Comparison of ENCODE assay signal across 22 cellular contexts in the genomic region with DNA sequence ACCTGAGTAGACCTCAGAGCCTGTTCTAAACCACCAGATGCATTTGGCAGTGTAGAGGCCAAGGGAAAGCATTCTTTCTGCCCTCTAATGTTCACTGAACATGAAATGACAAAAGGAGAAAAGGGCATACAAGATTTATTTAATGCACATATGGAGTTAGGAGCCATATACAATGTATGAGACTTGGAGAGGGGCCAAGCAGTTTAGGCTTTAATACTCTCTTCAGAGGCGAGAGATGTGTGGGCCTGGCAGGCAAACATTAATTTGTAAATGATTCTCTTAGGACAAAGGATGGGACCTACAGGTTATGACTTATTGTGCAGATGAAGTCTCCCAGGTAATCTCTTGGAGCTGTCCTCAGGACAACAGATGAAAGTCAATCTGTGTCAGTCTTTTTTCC.
A peak's percentile ranks its signal among the peaks of the same experiment; 100 is the strongest.
DNase-seq lines count a peak whose midpoint lies in the region; ATAC-seq lines count a peak whose summit lies in the region.
"Had no signal": no experiment of that assay in that cellular context is flagged by ENCODE, and none has a peak within 500 bp of the region (broad histone marks: within the 10 kb centered on the region; RNA-seq: fewer than 3 reads in every experiment).

No MANE protein-coding gene starts in this region.

- POLR2A ChIA-PET in activated CD4-positive, alpha-beta T cell treated with anti-CD3 and anti-CD28 coated beads for 36 hours (lab: Charles Lee): no interaction called here

- DNase-seq in NCI-H82 (lab: John Stamatoyannopoulos, UW): peak; percentile 44
- DNase-seq in NCI-H82 treated with DMSO at 0.1 percent for 48 hours (lab: John Stamatoyannopoulos, UW; ENCODE audit: unreplicated experiment): no peak
- peak; percentile 46 for DNase-seq in NCI-H1105 treated with DMSO at 0.1 percent for 48 hours (lab: John Stamatoyannopoulos, UW)
- DNase-seq in NCI-H446 treated with DMSO at 0.1 percent for 48 hours (lab: John Stamatoyannopoulos, UW): peak; percentile 24
- no peak for DNase-seq in activated naive CD4-positive, alpha-beta T cell (lab: John Stamatoyannopoulos, UW)
- no peak for DNase-seq in activated CD4-positive, alpha-beta T cell treated with anti-CD3 and anti-CD28 coated beads for 36 hours
- DNase-seq in 8988T: no peak
- DNase-seq: Caco-2; CD8-positive, alpha-beta T cell; DMS79 treated with DMSO at 0.1 percent for 48 hours; GF-D8; Karpas-422; NCI-H1694 treated with DMSO at 0.1 percent for 48 hours; NCI-H2227 treated with DMSO at 0.1 percent for 48 hours; NCI-H526; PC-9; SJCRH30; T-helper 2 cell had no signal

- no peak overlapping the region for H3K4me3 Mint-ChIP-seq in activated CD4-positive, alpha-beta T cell treated with anti-CD3 and anti-CD28 coated beads for 36 hours
- H3K4me3 Mint-ChIP-seq: B cell; CD8-positive, alpha-beta T cell had no signal

- H3K27me3 Mint-ChIP-seq in activated CD4-positive, alpha-beta T cell treated with anti-CD3 and anti-CD28 coated beads for 36 hours: no peaks in the 10 kb centered on the region
- H3K27me3 Mint-ChIP-seq: B cell had no signal

- H3K27ac Mint-ChIP-seq in activated CD4-positive, alpha-beta T cell treated with anti-CD3 and anti-CD28 coated beads for 36 hours: no peak overlapping the region
- H3K27ac Mint-ChIP-seq: B cell; CD8-positive, alpha-beta T cell had no signal

- no peaks in the 10 kb centered on the region for H3K4me1 Mint-ChIP-seq in activated CD4-positive, alpha-beta T cell treated with anti-CD3 and anti-CD28 coated beads for 36 hours
- H3K4me1 Mint-ChIP-seq: B cell had no signal

- no peaks in the 10 kb centered on the region for H3K36me3 Mint-ChIP-seq in activated CD4-positive, alpha-beta T cell treated with anti-CD3 and anti-CD28 coated beads for 36 hours (ENCODE audit: low read depth)
- H3K36me3 Mint-ChIP-seq: CD8-positive, alpha-beta T cell had no signal

- intact Hi-C loops in activated CD4-positive, alpha-beta T cell treated with anti-CD3 and anti-CD28 coated beads for 36 hours (cut with DNase I, micrococcal nuclease): no loop called here

- CTCF ChIA-PET in activated CD4-positive, alpha-beta T cell treated with anti-CD3 and anti-CD28 coated beads for 36 hours (lab: Charles Lee): interaction anchor here (0.7 kb wide), 1 partner anchor 9 kb away, joined by 3 read pairs; no protein-coding TSS in a partner anchor

- no peak for ATAC-seq in activated CD4-positive, alpha-beta T cell treated with anti-CD3 and anti-CD28 coated beads for 36 hours
- ATAC-seq: CD8-positive, alpha-beta T cell; HepG2; Right ventricle myocardium inferior; SK-N-SH treated with all-trans-retinoic acid at 6 μM for 48 hours had no signal

- H3K9me3 Mint-ChIP-seq in activated CD4-positive, alpha-beta T cell treated with anti-CD3 and anti-CD28 coated beads for 36 hours (ENCODE audit: low read depth): peaks cover 8% of the 10 kb centered on the region

Comparison
In these comparisons a context has a peak if more than half of its experiments do, and no peak if none do; other contexts are left out.
1. DNase-seq: peak in NCI-H82 (single experiment), NCI-H1105 treated with DMSO at 0.1 percent for 48 hours (single experiment) and NCI-H446 treated with DMSO at 0.1 percent for 48 hours (single experiment); none in NCI-H82 treated with DMSO at 0.1 percent for 48 hours (single experiment), activated naive CD4-positive, alpha-beta T cell (0 of 4), activated CD4-positive, alpha-beta T cell treated with anti-CD3 and anti-CD28 coated beads for 36 hours (single experiment) and 8988T (single experiment).